In the genomic region with DNA sequence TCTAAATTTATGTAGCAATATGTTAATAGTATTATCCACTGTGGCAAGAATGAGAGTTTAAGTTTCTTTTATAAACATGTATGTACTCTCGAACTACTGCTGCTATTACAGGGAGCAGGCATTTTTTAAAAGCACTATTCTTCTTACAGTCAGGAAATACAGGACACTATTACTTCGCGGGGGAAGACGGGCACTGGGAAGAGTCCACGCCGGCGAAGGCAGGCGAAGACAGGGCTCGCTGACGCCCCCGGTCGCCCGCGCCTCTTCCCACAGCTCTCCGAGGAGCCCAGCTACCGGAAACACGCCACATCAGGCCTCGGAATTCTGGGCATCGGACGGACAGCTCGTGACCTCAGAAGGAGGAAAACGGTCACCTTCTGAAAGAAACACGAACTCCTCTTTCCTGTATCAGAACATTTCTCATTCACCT, we compare ENCODE assay signal across 1 cellular context.
TF ChIP-seq lines count a peak whose summit lies in the region.

No MANE protein-coding gene starts in this region.

TF ChIP-seq in HCT116, 20 proteins besides CTCF, POLR2A, EP300 and RAD21 (continued from another document):
- TF ChIP-seq, protein P1, sequence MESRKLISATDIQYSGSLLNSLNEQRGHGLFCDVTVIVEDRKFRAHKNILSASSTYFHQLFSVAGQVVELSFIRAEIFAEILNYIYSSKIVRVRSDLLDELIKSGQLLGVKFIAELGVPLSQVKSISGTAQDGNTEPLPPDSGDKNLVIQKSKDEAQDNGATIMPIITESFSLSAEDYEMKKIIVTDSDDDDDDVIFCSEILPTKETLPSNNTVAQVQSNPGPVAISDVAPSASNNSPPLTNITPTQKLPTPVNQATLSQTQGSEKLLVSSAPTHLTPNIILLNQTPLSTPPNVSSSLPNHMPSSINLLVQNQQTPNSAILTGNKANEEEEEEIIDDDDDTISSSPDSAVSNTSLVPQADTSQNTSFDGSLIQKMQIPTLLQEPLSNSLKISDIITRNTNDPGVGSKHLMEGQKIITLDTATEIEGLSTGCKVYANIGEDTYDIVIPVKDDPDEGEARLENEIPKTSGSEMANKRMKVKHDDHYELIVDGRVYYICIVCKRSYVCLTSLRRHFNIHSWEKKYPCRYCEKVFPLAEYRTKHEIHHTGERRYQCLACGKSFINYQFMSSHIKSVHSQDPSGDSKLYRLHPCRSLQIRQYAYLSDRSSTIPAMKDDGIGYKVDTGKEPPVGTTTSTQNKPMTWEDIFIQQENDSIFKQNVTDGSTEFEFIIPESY (IDR thresholded peaks at IDR 0.05; ENCODE audit: extremely low read depth, insufficient replicate concordance, low read length) = no peak
- no peak for TF ChIP-seq FOSL1 (IDR thresholded peaks at IDR 0.05; ENCODE audit: low read depth)
- TF ChIP-seq CBX3 (IDR thresholded peaks at IDR 0.05; ENCODE audit: low read depth) = no peak; the same call in 1 of the 2 replicates
- no peak; the same call in 1 of the 2 replicates for TF ChIP-seq ELF1 (IDR thresholded peaks at IDR 0.05; ENCODE audit: borderline replicate concordance, low read depth)
